ENCODE assay signal across 1 cellular context in genomic region chr19:51377422-51377821, GRCh38.
TF ChIP-seq lines count a peak whose summit lies in the region.

No MANE protein-coding gene starts in this region.

TF ChIP-seq in K562, 482 proteins besides CTCF, POLR2A, EP300 and RAD21:
- TF ChIP-seq MTF1 (CRISPR knock-in tag; IDR thresholded peaks at IDR 0.05; ENCODE audit: borderline replicate concordance) = no peak
- peak; percentile 78 for TF ChIP-seq ZBTB40 (IDR thresholded peaks at IDR 0.05)
- TF ChIP-seq ZBTB40 (CRISPR knock-in tag; IDR thresholded peaks at IDR 0.05) = peak; percentile 58
- TF ChIP-seq, protein P1, sequence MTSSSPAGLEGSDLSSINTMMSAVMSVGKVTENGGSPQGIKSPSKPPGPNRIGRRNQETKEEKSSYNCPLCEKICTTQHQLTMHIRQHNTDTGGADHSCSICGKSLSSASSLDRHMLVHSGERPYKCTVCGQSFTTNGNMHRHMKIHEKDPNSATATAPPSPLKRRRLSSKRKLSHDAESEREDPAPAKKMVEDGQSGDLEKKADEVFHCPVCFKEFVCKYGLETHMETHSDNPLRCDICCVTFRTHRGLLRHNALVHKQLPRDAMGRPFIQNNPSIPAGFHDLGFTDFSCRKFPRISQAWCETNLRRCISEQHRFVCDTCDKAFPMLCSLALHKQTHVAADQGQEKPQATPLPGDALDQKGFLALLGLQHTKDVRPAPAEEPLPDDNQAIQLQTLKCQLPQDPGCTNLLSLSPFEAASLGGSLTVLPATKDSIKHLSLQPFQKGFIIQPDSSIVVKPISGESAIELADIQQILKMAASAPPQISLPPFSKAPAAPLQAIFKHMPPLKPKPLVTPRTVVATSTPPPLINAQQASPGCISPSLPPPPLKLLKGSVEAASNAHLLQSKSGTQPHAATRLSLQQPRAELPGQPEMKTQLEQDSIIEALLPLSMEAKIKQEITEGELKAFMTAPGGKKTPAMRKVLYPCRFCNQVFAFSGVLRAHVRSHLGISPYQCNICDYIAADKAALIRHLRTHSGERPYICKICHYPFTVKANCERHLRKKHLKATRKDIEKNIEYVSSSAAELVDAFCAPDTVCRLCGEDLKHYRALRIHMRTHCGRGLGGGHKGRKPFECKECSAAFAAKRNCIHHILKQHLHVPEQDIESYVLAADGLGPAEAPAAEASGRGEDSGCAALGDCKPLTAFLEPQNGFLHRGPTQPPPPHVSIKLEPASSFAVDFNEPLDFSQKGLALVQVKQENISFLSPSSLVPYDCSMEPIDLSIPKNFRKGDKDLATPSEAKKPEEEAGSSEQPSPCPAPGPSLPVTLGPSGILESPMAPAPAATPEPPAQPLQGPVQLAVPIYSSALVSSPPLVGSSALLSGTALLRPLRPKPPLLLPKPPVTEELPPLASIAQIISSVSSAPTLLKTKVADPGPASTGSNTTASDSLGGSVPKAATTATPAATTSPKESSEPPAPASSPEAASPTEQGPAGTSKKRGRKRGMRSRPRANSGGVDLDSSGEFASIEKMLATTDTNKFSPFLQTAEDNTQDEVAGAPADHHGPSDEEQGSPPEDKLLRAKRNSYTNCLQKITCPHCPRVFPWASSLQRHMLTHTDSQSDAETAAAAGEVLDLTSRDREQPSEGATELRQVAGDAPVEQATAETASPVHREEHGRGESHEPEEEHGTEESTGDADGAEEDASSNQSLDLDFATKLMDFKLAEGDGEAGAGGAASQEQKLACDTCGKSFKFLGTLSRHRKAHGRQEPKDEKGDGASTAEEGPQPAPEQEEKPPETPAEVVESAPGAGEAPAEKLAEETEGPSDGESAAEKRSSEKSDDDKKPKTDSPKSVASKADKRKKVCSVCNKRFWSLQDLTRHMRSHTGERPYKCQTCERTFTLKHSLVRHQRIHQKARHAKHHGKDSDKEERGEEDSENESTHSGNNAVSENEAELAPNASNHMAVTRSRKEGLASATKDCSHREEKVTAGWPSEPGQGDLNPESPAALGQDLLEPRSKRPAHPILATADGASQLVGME (CRISPR knock-in tag; IDR thresholded peaks at IDR 0.05) = no peak
